In the genomic region with DNA sequence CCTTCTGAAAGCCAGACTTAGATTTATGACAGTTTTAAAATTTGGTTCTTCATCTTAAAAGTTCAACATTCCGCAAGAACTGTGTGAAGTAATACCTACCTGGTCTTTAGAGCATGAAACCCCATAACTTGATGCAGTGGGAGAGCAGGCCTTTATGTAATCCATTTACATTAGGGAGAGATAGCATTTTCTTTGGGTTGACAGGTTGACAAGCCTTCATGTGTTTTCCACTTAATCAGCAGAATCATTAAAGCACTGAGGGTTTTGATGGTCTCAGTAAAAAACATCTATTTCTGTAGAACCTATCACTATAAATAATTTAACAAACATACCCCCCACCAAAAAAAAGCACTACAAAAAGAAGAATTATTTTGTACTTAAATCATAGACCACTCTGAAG, we compare ENCODE assay signal across 3 cellular contexts.
TF ChIP-seq lines count a peak whose summit lies in the region.

No MANE protein-coding gene starts in this region.

TF ChIP-seq in HepG2, 621 proteins besides CTCF, POLR2A, EP300 and RAD21:
- TF ChIP-seq ZNF138 (CRISPR knock-in tag; IDR thresholded peaks at IDR 0.05; ENCODE audit: low read depth) (no peak), MAFK (conservative IDR thresholded peaks at IDR 0.05 in 1 of 2, IDR thresholded peaks at IDR 0.05 in 1 of 2; ENCODE audit: low read length in 2 of 2) (peak; percentile 28 to 40; a peak in 3 of 4 replicates)
TF ChIP-seq in HepG2: peak in this region for 1.

TF ChIP-seq in A549, 52 proteins besides CTCF, POLR2A, EP300 and RAD21:
- peak; percentile 33 for TF ChIP-seq MAFK (IDR thresholded peaks at IDR 0.05; ENCODE audit: partially characterized antibody)
- TF ChIP-seq MAZ (IDR thresholded peaks at IDR 0.05; ENCODE audit: borderline replicate concordance, low read depth, low read length), result no peak

TF ChIP-seq in neural cell, 6 proteins besides CTCF, POLR2A, EP300 and RAD21:
- peak; percentile 55 for TF ChIP-seq POLR2AphosphoS5 (IDR thresholded peaks at IDR 0.05)
- TF ChIP-seq TAF1 (IDR thresholded peaks at IDR 0.05; ENCODE audit: low read depth), result no peak
